Comparison of ENCODE assay signal across 12 cellular contexts in the genomic region with DNA sequence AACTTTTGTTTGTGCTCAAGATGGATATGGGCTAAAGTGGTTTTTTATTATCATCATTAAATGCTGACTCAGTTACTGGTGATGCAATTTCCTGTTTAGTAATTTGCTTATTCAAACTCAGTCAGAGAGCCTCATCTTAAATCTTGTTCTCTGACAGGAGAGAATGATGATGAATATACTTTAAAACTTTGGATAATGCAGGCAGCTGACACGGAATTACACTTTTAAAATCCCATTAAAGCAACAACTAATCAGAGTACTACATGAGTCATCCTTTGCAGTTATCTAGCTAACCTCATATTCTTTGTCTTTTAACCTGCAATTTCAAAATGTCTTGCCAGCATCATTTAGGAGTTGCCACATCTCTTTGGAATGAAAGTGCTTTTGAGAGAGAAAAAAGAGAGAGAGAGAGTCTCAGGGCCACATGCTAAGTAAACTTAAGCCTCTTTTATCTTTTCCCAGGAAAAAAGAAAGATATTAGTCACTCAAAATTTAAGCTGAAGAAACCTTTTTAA. TPM values are rescaled to one million over a fixed set of nuclear protein-coding genes. Genes with fewer than 3 reads are reported as not detected.
DNase-seq lines count a peak whose midpoint lies in the region; ATAC-seq and TF ChIP-seq lines count a peak whose summit lies in the region.
"Had no signal": no experiment of that assay in that cellular context is flagged by ENCODE, and none has a peak within 500 bp of the region (broad histone marks: within the 10 kb centered on the region; RNA-seq: fewer than 3 reads in every experiment).

No MANE protein-coding gene starts in this region.

- no peak overlapping the region for H3K4me3 Mint-ChIP-seq in type B pancreatic cell
- H3K4me3 Mint-ChIP-seq: memory B cell had no signal

- H3K36me3 ChIP-seq in OCI-LY3 (replicated peaks; ENCODE audit: low read depth, low read length): no peaks in the 10 kb centered on the region
- no peaks in the 10 kb centered on the region for H3K36me3 ChIP-seq in SJCRH30
- H3K36me3 ChIP-seq in heart right ventricle: no peaks in the 10 kb centered on the region

- H2AFZ ChIP-seq in OCI-LY3 (ENCODE audit: low read depth, low read length): peak overlapping the region; percentile 26; the same call in 1 of the 2 replicates

- H3K9ac ChIP-seq in OCI-LY3 (ENCODE audit: low read length): no peak overlapping the region

- TF ChIP-seq CTCF in OCI-LY3 (IDR thresholded peaks at IDR 0.05; ENCODE audit: low read depth, low read length) (no peak), fibroblast of pulmonary artery (IDR thresholded peaks at IDR 0.05; ENCODE audit: low read length, missing control alignments) (no peak), type B pancreatic cell (conservative IDR thresholded peaks at IDR 0.05) (no peak), heart right ventricle (IDR thresholded peaks at IDR 0.05) (no peak)

- no peaks in the 10 kb centered on the region for H4K20me1 ChIP-seq in OCI-LY3 (ENCODE audit: insufficient read depth, low read length)

- DNase-seq in NCI-H510A treated with DMSO at 0.1 percent for 48 hours (lab: John Stamatoyannopoulos, UW): peak; percentile 43
- DNase-seq in NCI-H510A (lab: John Stamatoyannopoulos, UW): no peak
- peak; percentile 95 for DNase-seq in fibroblast of pulmonary artery (ENCODE audit: low read depth)
- DNase-seq in type B pancreatic cell (ENCODE audit: extremely low spot score, unreplicated experiment): no peak
- DNase-seq in SJCRH30: no peak
- DNase-seq in SHP77 (lab: John Stamatoyannopoulos, UW): no peak
- DNase-seq in heart right ventricle: no peak
- DNase-seq: C1 segment of cervical spinal cord, MV-4-11, T-helper 2 cell had no signal

- WGBS in heart right ventricle, 2 donors: 48 to 49% methylated on average over 1 of the region's 1 CpG

- H3K9me3 ChIP-seq in OCI-LY3 (ENCODE audit: insufficient read depth, low read length): no peaks in the 10 kb centered on the region
- no peaks in the 10 kb centered on the region for H3K9me3 ChIP-seq in SJCRH30 (replicated peaks)
- no peaks in the 10 kb centered on the region for H3K9me3 ChIP-seq in heart right ventricle

- peaks cover 6% of the 10 kb centered on the region for H3K4me1 Mint-ChIP-seq in type B pancreatic cell (ENCODE audit: unreplicated experiment)
- H3K4me1 Mint-ChIP-seq: memory B cell had no signal

- no peaks in the 10 kb centered on the region for H3K4me1 ChIP-seq in OCI-LY3 (ENCODE audit: low read length)
- H3K4me1 ChIP-seq in SJCRH30: no peaks in the 10 kb centered on the region
- peaks cover 0 to 5% (median 0%) of the 10 kb centered on the region in 9 donors for H3K4me1 ChIP-seq in heart right ventricle

- H3K27ac Mint-ChIP-seq in type B pancreatic cell: peak overlapping the region; percentile 51
- H3K27ac Mint-ChIP-seq: memory B cell had no signal

- H3K27me3 ChIP-seq in OCI-LY3 (ENCODE audit: low read depth, low read length) (no peaks in the 10 kb centered on the region), SJCRH30 (no peaks in the 10 kb centered on the region), heart right ventricle (no peaks in the 10 kb centered on the region)

- H3K4me3 ChIP-seq in OCI-LY3 (ENCODE audit: low read length) (no peak overlapping the region), fibroblast of pulmonary artery (replicated peaks; ENCODE audit: low read depth, low read length) (peak overlapping the region; percentile 34), SJCRH30 (no peak overlapping the region), heart right ventricle (no peak overlapping the region)

- no peak for ATAC-seq in heart right ventricle

- H3K27me3 Mint-ChIP-seq in type B pancreatic cell: peaks cover 6% of the 10 kb centered on the region
- H3K27me3 Mint-ChIP-seq: memory B cell had no signal

- no peaks in the 10 kb centered on the region for H3K79me2 ChIP-seq in OCI-LY3 (ENCODE audit: low read length)

- H3K27ac ChIP-seq in OCI-LY3 (ENCODE audit: low read length): no peak overlapping the region
- no peak overlapping the region for H3K27ac ChIP-seq in SJCRH30
- H3K27ac ChIP-seq in heart right ventricle: no peak overlapping the region

- no peak overlapping the region for H3K4me2 ChIP-seq in OCI-LY3 (ENCODE audit: low read length)

- no peaks in the 10 kb centered on the region for H3K36me3 Mint-ChIP-seq in type B pancreatic cell
- H3K36me3 Mint-ChIP-seq: memory B cell had no signal

- H3K9me3 Mint-ChIP-seq in type B pancreatic cell: no peaks in the 10 kb centered on the region
- H3K9me3 Mint-ChIP-seq: memory B cell had no signal

- intact Hi-C loops in heart right ventricle (cut with DNase I): no loop called here

RNA-seq across cellular contexts. Expression of a gene that starts 9.2 kb away (rescaled TPM):
- total RNA-seq in type B pancreatic cell (ENCODE audit: low replicate concordance): 9.5 and 19.2 TPM in 2 replicates
- total RNA-seq in SJCRH30 (2014; rRNA removed; shearing (Covaris generic)): not detected in 2 replicates
- under 1 TPM in 5 of 10 donors, not detected in 5; 0.16 to 0.85 (median 0.56) TPM for total RNA-seq in heart right ventricle
- 1 to 10 TPM in 1 of 2 donors, under 1 TPM in 1; 0.62 to 1.5 TPM for polyA plus RNA-seq in heart right ventricle

RNA-seq across cellular contexts. Expression of a gene that starts 41.5 kb away (rescaled TPM):
- total RNA-seq in type B pancreatic cell (ENCODE audit: low replicate concordance) (0.50 TPM in 1 of 2 replicates, not detected in the other), heart right ventricle (not detected)
- not detected in 2 replicates for total RNA-seq in SJCRH30 (2014; rRNA removed; shearing (Covaris generic))
- polyA plus RNA-seq in heart right ventricle: not detected

Comparison
In these comparisons a context has a peak if more than half of its experiments do, and no peak if none do; other contexts are left out.
1. DNase-seq: peak in NCI-H510A treated with DMSO at 0.1 percent for 48 hours (single experiment) and fibroblast of pulmonary artery (single experiment); none in NCI-H510A (single experiment), type B pancreatic cell (single experiment), SJCRH30 (0 of 2), SHP77 (0 of 2) and heart right ventricle (0 of 2).